Comparison of ENCODE assay signal across 1 cellular context in genomic region chr12:56688129-56688845, GRCh38.
TF ChIP-seq lines count a peak whose summit lies in the region.

TSS of gene PTGES3 (minus strand) at chr12:56688284. CDS start at chr12:56687999, 285 bp downstream.

TF ChIP-seq in GM12878, 131 proteins besides CTCF, POLR2A, EP300 and RAD21 (continued from another document and continues in another):
- TF ChIP-seq IKZF1 (conservative IDR thresholded peaks at IDR 0.05) (peak; percentile 80), MLLT1 (IDR thresholded peaks at IDR 0.05) (peak; percentile 55), KLF5 (IDR thresholded peaks at IDR 0.05; ENCODE audit: partially characterized antibody) (peak; percentile 82), SREBF2 (IDR thresholded peaks at IDR 0.05; ENCODE audit: low read length) (no peak), SP1 (IDR thresholded peaks at IDR 0.05; ENCODE audit: low read depth, low read length) (no peak), ZBED1 (IDR thresholded peaks at IDR 0.05; ENCODE audit: borderline replicate concordance) (peak; percentile 33; the same call in 1 of the 2 replicates), IRF5 (IDR thresholded peaks at IDR 0.05; ENCODE audit: borderline replicate concordance) (peak; percentile 66), EED (IDR thresholded peaks at IDR 0.05; ENCODE audit: low read depth) (peak; percentile 50; the same call in 1 of the 2 replicates), HDAC2 (IDR thresholded peaks at IDR 0.05) (no peak), ZBTB11 (CRISPR knock-in tag; IDR thresholded peaks at IDR 0.05) (no peak), CBFB (IDR thresholded peaks at IDR 0.05; ENCODE audit: low read depth) (peak; percentile 82), E2F8 (IDR thresholded peaks at IDR 0.05; ENCODE audit: low read depth, partially characterized antibody) (no peak), SPI1 (IDR thresholded peaks at IDR 0.05; ENCODE audit: borderline replicate concordance, insufficient read depth, low read depth, low read length) (no peak), KAT2A (conservative IDR thresholded peaks at IDR 0.05; ENCODE audit: control insufficient read depth, low read depth, low read length) (no peak), PAX8 (IDR thresholded peaks at IDR 0.05) (no peak), CBX5 (IDR thresholded peaks at IDR 0.05; ENCODE audit: low read depth) (peak; percentile 53; the same call in 1 of the 2 replicates), ZNF384 (IDR thresholded peaks at IDR 0.05; ENCODE audit: borderline replicate concordance, low read depth, low read length) (peak; percentile 25; the same call in 1 of the 2 replicates), ZNF622 (IDR thresholded peaks at IDR 0.05) (no peak), NR2C2 (IDR thresholded peaks at IDR 0.05; ENCODE audit: borderline replicate concordance, control insufficient read depth, insufficient read length, low read depth) (no peak), ZNF592 (IDR thresholded peaks at IDR 0.05) (no peak), ETV6 (conservative IDR thresholded peaks at IDR 0.05 in 1 of 2, IDR thresholded peaks at IDR 0.05 in 1 of 2; ENCODE audit: borderline replicate concordance in 1 of 2, low read depth in 1 of 2) (no peak), MYC (IDR thresholded peaks at IDR 0.05; ENCODE audit: insufficient read depth, insufficient read length, insufficient replicate concordance, low read length, severe bottlenecking) (no peak), NFXL1 (IDR thresholded peaks at IDR 0.05; ENCODE audit: borderline replicate concordance) (no peak), TCF7 (IDR thresholded peaks at IDR 0.05; ENCODE audit: borderline replicate concordance) (no peak), RB1 (IDR thresholded peaks at IDR 0.05; ENCODE audit: borderline replicate concordance) (peak; percentile 82), ESRRA (IDR thresholded peaks at IDR 0.05; ENCODE audit: low read length) (no peak; the same call in 1 of the 2 replicates), TAF1 (IDR thresholded peaks at IDR 0.05; ENCODE audit: borderline replicate concordance, low read depth, low read length) (peak; percentile 89), NFIC (IDR thresholded peaks at IDR 0.05; ENCODE audit: low read depth, low read length) (peak; percentile 47; the same call in 1 of the 2 replicates), CEBPB (IDR thresholded peaks at IDR 0.05; ENCODE audit: borderline replicate concordance in 1 of 2, low read depth in 2 of 2, low read length in 2 of 2) (no peak), FOXK2 (IDR thresholded peaks at IDR 0.05) (no peak), USF1 (IDR thresholded peaks at IDR 0.05; ENCODE audit: borderline replicate concordance, extremely low read length, insufficient read depth, low read depth, low read length) (no peak), RAD51 (IDR thresholded peaks at IDR 0.05) (no peak), ELK1 (IDR thresholded peaks at IDR 0.05; ENCODE audit: low read depth, low read length) (no peak), ATF7 (IDR thresholded peaks at IDR 0.05; ENCODE audit: low read depth) (peak; percentile 48), POLR2AphosphoS2 (IDR thresholded peaks at IDR 0.05; ENCODE audit: low read depth, low read length) (peak; percentile 92), JUND (IDR thresholded peaks at IDR 0.05; ENCODE audit: low read depth, low read length) (no peak), BRCA1 (IDR thresholded peaks at IDR 0.05; ENCODE audit: low read depth, low read length) (peak; percentile 68; the same call in 1 of the 2 replicates), CEBPZ (IDR thresholded peaks at IDR 0.05; ENCODE audit: low read depth, low read length) (no peak), SMAD1 (IDR thresholded peaks at IDR 0.05; ENCODE audit: low read depth, partially characterized antibody) (peak; percentile 87), EGR1 (IDR thresholded peaks at IDR 0.05; ENCODE audit: borderline replicate concordance in 1 of 2, low read depth in 2 of 2, low read length in 2 of 2) (peak in 1 of 2 experiments; percentile 74; a peak in 1 of 3 replicates), STAT3 (IDR thresholded peaks at IDR 0.05; ENCODE audit: low read depth, low read length) (no peak), PAX5 (IDR thresholded peaks at IDR 0.05; ENCODE audit: borderline replicate concordance, low read depth, low read length) (0 out of 2 replicates have a peak, but pooled peaks have one; percentile 11), MAX (IDR thresholded peaks at IDR 0.05; ENCODE audit: low read depth, low read length) (peak; percentile 88), RELA (IDR thresholded peaks at IDR 0.05; ENCODE audit: borderline replicate concordance, partially characterized antibody) (peak; percentile 11), POLR2AphosphoS5 (IDR thresholded peaks at IDR 0.05; ENCODE audit: low read length) (peak; percentile 97)
